ENCODE assay signal across 30 cellular contexts in genomic region chr7:98194186-98194585, GRCh38. TPM values are rescaled to one million over a fixed set of nuclear protein-coding genes. Genes with fewer than 3 reads are reported as not detected.
"Had no signal": no experiment of that assay in that cellular context is flagged by ENCODE, and none has a peak within 500 bp of the region (broad histone marks: within the 10 kb centered on the region; RNA-seq: fewer than 3 reads in every experiment).

No MANE protein-coding gene starts in this region.

- H3K4me2 ChIP-seq: smooth muscle cell had no signal

- H3K36me3 ChIP-seq: prostate gland had no signal

- H3K27ac Mint-ChIP-seq: natural killer cell treated with Interleukin-12 subunit alpha and Interleukin-12 subunit beta and Interleukin-15 and Interleukin-18, amount 100 ng/mL, for 72 hours; nephron progenitor cell; stimulated activated effector memory CD8-positive, alpha-beta T cell treated with anti-CD3 and anti-CD28 coated beads, Interleukin-12 subunit alpha, Interleukin-12 subunit beta, amount 100 ng/mL, for 72 hours; stimulated activated naive B cell treated with anti-CD40 and anti-IgM and Interleukin-4, amounts not matched to agents 10 μg/mL and 1 μg/mL and 100 μg/mL, for 72 hours; stimulated activated naive CD8-positive, alpha-beta T cell treated with anti-CD3 and anti-CD28 coated beads, Interleukin-15, Interleukin-2, amounts not matched to agents 100 ng/mL and 50 ng/mL, for 24 hours had no signal

- ATAC-seq: naive thymus-derived CD8-positive, alpha-beta T cell; natural killer cell treated with Interleukin-12 subunit alpha and Interleukin-12 subunit beta and Interleukin-15 and Interleukin-18, amount 100 ng/mL, for 72 hours; pancreas; sciatic nerve; stimulated activated effector memory CD8-positive, alpha-beta T cell treated with anti-CD3 and anti-CD28 coated beads, Interleukin-12 subunit alpha, Interleukin-12 subunit beta, amount 100 ng/mL, for 72 hours; stimulated activated naive B cell treated with anti-CD40 and anti-IgM and Interleukin-4, amounts not matched to agents 10 μg/mL and 1 μg/mL and 100 μg/mL, for 72 hours had no signal

- H3K27me3 ChIP-seq: neutrophil, pancreas, right atrium auricular region, spleen, stomach, thyroid gland, tibial nerve, upper lobe of left lung, vagina had no signal

- H3K9me3 ChIP-seq: neutrophil, pancreas, prostate gland, right atrium auricular region, thoracic aorta, thyroid gland, vagina had no signal

- H3K4me3 ChIP-seq: pancreas, prostate gland, right atrium auricular region, skin epidermis, smooth muscle cell, spleen, stomach, thoracic aorta, thyroid gland, tibial nerve, upper lobe of left lung, vagina had no signal

- DNase-seq: naive thymus-derived CD8-positive, alpha-beta T cell; nephron progenitor cell; pancreas; retina; spleen; stimulated activated CD4-positive, alpha-beta T cell treated with anti-CD3 and anti-CD28 coated beads, Interleukin-12 subunit alpha, Interleukin-12 subunit beta, amount 100 ng/mL, for 4 hours; stimulated activated CD4-positive, alpha-beta T cell treated with anti-CD3 and anti-CD28 coated beads, Interleukin-1b, Interleukin-23, amount 100 ng/mL, for 48 hours; stimulated activated CD4-positive, alpha-beta T cell treated with anti-CD3 and anti-CD28 coated beads, Interleukin-2, amount 100 ng/mL, for 48 hours; stimulated activated CD4-positive, alpha-beta T cell treated with anti-CD3 and anti-CD28 coated beads, Interleukin-4, amount 100 ng/mL, for 24 hours; stimulated activated naive B cell treated with anti-CD40 and anti-IgM and Interleukin-4, amounts not matched to agents 10 μg/mL and 1 μg/mL and 100 μg/mL, for 72 hours; stimulated activated naive CD4-positive, alpha-beta T cell treated with Interleukin-2 at 50 U/mL for 16 hours; stomach; thyroid gland; trophoblast cell had no signal

- H3K9me3 Mint-ChIP-seq: natural killer cell treated with Interleukin-12 subunit alpha and Interleukin-12 subunit beta and Interleukin-15 and Interleukin-18, amount 100 ng/mL, for 72 hours; stimulated activated effector memory CD8-positive, alpha-beta T cell treated with anti-CD3 and anti-CD28 coated beads, Interleukin-12 subunit alpha, Interleukin-12 subunit beta, amount 100 ng/mL, for 72 hours; stimulated activated naive CD8-positive, alpha-beta T cell treated with anti-CD3 and anti-CD28 coated beads, Interleukin-15, Interleukin-2, amounts not matched to agents 100 ng/mL and 50 ng/mL, for 24 hours had no signal

- H3K27ac ChIP-seq: neutrophil, pancreas, prostate gland, right atrium auricular region, skin epidermis, spleen, stomach, thoracic aorta, thyroid gland, tibial nerve, upper lobe of left lung, vagina had no signal

- FAIRE-seq: pancreas had no signal

- H3K27me3 Mint-ChIP-seq: naive thymus-derived CD8-positive, alpha-beta T cell; natural killer cell treated with Interleukin-12 subunit alpha and Interleukin-12 subunit beta and Interleukin-15 and Interleukin-18, amount 100 ng/mL, for 72 hours; stimulated activated naive CD8-positive, alpha-beta T cell treated with anti-CD3 and anti-CD28 coated beads, Interleukin-15, Interleukin-2, amounts not matched to agents 100 ng/mL and 50 ng/mL, for 24 hours had no signal

- H3K4me1 ChIP-seq: pancreas, prostate gland, right atrium auricular region, stomach, thyroid gland, tibial nerve, vagina had no signal

- H3K4me1 Mint-ChIP-seq: nephron progenitor cell, neural crest cell had no signal

- H3K4me3 Mint-ChIP-seq: naive thymus-derived CD8-positive, alpha-beta T cell; natural killer cell treated with Interleukin-12 subunit alpha and Interleukin-12 subunit beta and Interleukin-15 and Interleukin-18, amount 100 ng/mL, for 72 hours; nephron progenitor cell; neural crest cell; stimulated activated effector memory CD8-positive, alpha-beta T cell treated with anti-CD3 and anti-CD28 coated beads, Interleukin-12 subunit alpha, Interleukin-12 subunit beta, amount 100 ng/mL, for 72 hours; stimulated activated naive B cell treated with anti-CD40 and anti-IgM and Interleukin-4, amounts not matched to agents 10 μg/mL and 1 μg/mL and 100 μg/mL, for 72 hours; stimulated activated naive CD8-positive, alpha-beta T cell treated with anti-CD3 and anti-CD28 coated beads, Interleukin-15, Interleukin-2, amounts not matched to agents 100 ng/mL and 50 ng/mL, for 24 hours had no signal

RNA-seq across cellular contexts. Expression of gene BHLHA15, which starts 17.1 kb away (rescaled TPM):
- total RNA-seq: naive thymus-derived CD8-positive, alpha-beta T cell; neural crest cell; osteocyte; sciatic nerve; subcutaneous adipose tissue; thoracic aorta; tibial nerve; vagina had no signal
